1 cellular context compared by ENCODE assay signal in genomic region chr4:78863254-78863869, GRCh38.
TF ChIP-seq lines count a peak whose summit lies in the region.

No MANE protein-coding gene starts in this region.

TF ChIP-seq in HepG2, 621 proteins besides CTCF, POLR2A, EP300 and RAD21 (continued from another document):
- TF ChIP-seq ZNF710 (CRISPR knock-in tag; IDR thresholded peaks at IDR 0.05; ENCODE audit: borderline replicate concordance) (no peak), ZNF264 (CRISPR knock-in tag; IDR thresholded peaks at IDR 0.05) (no peak), LBX2 (CRISPR knock-in tag; IDR thresholded peaks at IDR 0.05; ENCODE audit: borderline replicate concordance) (no peak), KDM2A (CRISPR knock-in tag; IDR thresholded peaks at IDR 0.05; ENCODE audit: borderline replicate concordance, low read depth) (no peak), TRAFD1 (CRISPR knock-in tag; IDR thresholded peaks at IDR 0.05; ENCODE audit: borderline replicate concordance) (no peak), FIP1L1 (IDR thresholded peaks at IDR 0.05; ENCODE audit: borderline replicate concordance, insufficient read depth, low read depth, low read length) (no peak)
- TF ChIP-seq, protein P1, sequence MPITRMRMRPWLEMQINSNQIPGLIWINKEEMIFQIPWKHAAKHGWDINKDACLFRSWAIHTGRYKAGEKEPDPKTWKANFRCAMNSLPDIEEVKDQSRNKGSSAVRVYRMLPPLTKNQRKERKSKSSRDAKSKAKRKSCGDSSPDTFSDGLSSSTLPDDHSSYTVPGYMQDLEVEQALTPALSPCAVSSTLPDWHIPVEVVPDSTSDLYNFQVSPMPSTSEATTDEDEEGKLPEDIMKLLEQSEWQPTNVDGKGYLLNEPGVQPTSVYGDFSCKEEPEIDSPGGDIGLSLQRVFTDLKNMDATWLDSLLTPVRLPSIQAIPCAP (CRISPR knock-in tag; IDR thresholded peaks at IDR 0.05; ENCODE audit: low read depth), result no peak
- TF ChIP-seq, protein P2, sequence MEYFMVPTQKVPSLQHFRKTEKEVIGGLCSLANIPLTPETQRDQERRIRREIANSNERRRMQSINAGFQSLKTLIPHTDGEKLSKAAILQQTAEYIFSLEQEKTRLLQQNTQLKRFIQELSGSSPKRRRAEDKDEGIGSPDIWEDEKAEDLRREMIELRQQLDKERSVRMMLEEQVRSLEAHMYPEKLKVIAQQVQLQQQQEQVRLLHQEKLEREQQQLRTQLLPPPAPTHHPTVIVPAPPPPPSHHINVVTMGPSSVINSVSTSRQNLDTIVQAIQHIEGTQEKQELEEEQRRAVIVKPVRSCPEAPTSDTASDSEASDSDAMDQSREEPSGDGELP (IDR thresholded peaks at IDR 0.05; ENCODE audit: borderline replicate concordance, low read depth), result no peak
